ENCODE assay signal across 8 cellular contexts in genomic region chr3:122514123-122515019, GRCh38. TPM values are rescaled to one million over a fixed set of nuclear protein-coding genes. Genes with fewer than 3 reads are reported as not detected.
DNase-seq lines count a peak whose midpoint lies in the region; ATAC-seq and TF ChIP-seq lines count a peak whose summit lies in the region.

KPNA1 (minus strand) TSS chr3:122514939; CDS start chr3:122496565, 18,374 bp downstream.

- H3K27ac ChIP-seq in suprapubic skin: peak within 1 kb of the TSS; percentile 94

- H3K9me3 ChIP-seq in suprapubic skin: no peaks in the 10 kb centered on the region

- peak within 1 kb of the TSS; percentile 90 for H3K4me3 Mint-ChIP-seq in HFFc6
- peak within 1 kb of the TSS; percentile 91 for H3K4me3 Mint-ChIP-seq in activated naive CD4-positive, alpha-beta T cell treated with anti-CD3 and anti-CD28 coated beads, Interleukin-2, amount 50 U/mL, for 24 hours

- peaks cover 15% of the 10 kb centered on the region; the same call in 1 of the 2 replicates for H3K36me3 Mint-ChIP-seq in HFFc6 (ENCODE audit: low read depth)
- H3K36me3 Mint-ChIP-seq in activated naive CD4-positive, alpha-beta T cell treated with anti-CD3 and anti-CD28 coated beads, Interleukin-2, amount 50 U/mL, for 24 hours: peaks cover 8% of the 10 kb centered on the region

- no peaks in the 10 kb centered on the region for H3K27me3 ChIP-seq in suprapubic skin

- no peaks in the 10 kb centered on the region for H3K9me3 Mint-ChIP-seq in HFFc6
- peaks cover 6% of the 10 kb centered on the region for H3K9me3 Mint-ChIP-seq in activated naive CD4-positive, alpha-beta T cell treated with anti-CD3 and anti-CD28 coated beads, Interleukin-2, amount 50 U/mL, for 24 hours

- peak within 1 kb of the TSS; percentile 89 for H3K4me3 ChIP-seq in GM08714 (ENCODE audit: low read length)
- peak within 1 kb of the TSS; percentile 62 for H3K4me3 ChIP-seq in suprapubic skin

- TF ChIP-seq CTCF in HFFc6 (IDR thresholded peaks at IDR 0.05) (no peak), suprapubic skin (IDR thresholded peaks at IDR 0.05) (no peak)

- peaks cover 20% of the 10 kb centered on the region for H3K4me1 ChIP-seq in suprapubic skin

- peak within 1 kb of the TSS; percentile 85 for H3K27ac Mint-ChIP-seq in HFFc6
- H3K27ac Mint-ChIP-seq in activated naive CD4-positive, alpha-beta T cell treated with anti-CD3 and anti-CD28 coated beads, Interleukin-2, amount 50 U/mL, for 24 hours: peak within 1 kb of the TSS; percentile 95

- peak; percentile 42 to 90 for TF ChIP-seq POLR2A in suprapubic skin (IDR thresholded peaks at IDR 0.05)

- no peaks in the 10 kb centered on the region for H3K36me3 ChIP-seq in suprapubic skin

- DNase-seq in HFFc6 (peak; percentile 81), NAMALWA (ENCODE audit: low spot score) (peak; percentile 93), globus pallidus (ENCODE audit: low spot score) (peak; percentile 88), occipital lobe (lab: John Stamatoyannopoulos, UW) (peak; percentile 85), suprapubic skin (ENCODE audit: low spot score in 2 of 2) (peak; percentile 90 to 93)

- no peaks in the 10 kb centered on the region for H3K27me3 Mint-ChIP-seq in HFFc6 (ENCODE audit: insufficient read depth)
- no peaks in the 10 kb centered on the region for H3K27me3 Mint-ChIP-seq in activated naive CD4-positive, alpha-beta T cell treated with anti-CD3 and anti-CD28 coated beads, Interleukin-2, amount 50 U/mL, for 24 hours

- ATAC-seq in SK-N-SH treated with all-trans-retinoic acid at 6 μM for 48 hours: peak; percentile 98

- no peak for TF ChIP-seq EP300 in suprapubic skin (IDR thresholded peaks at IDR 0.05)

- WGBS in suprapubic skin: under 1% methylated on average over 58 of the region's 109 CpGs

- H3K4me1 Mint-ChIP-seq in HFFc6 (ENCODE audit: low read depth): peaks cover 44% of the 10 kb centered on the region
- peaks cover 49% of the 10 kb centered on the region for H3K4me1 Mint-ChIP-seq in activated naive CD4-positive, alpha-beta T cell treated with anti-CD3 and anti-CD28 coated beads, Interleukin-2, amount 50 U/mL, for 24 hours

TF ChIP-seq in SK-N-SH treated with all-trans-retinoic acid at 6 μM for 48 hours, 23 proteins besides CTCF, POLR2A, EP300 and RAD21:
- TF ChIP-seq ZFP3 (CRISPR knock-in tag; IDR thresholded peaks at IDR 0.05) (0 out of 2 replicates have a peak, but pooled peaks have one; percentile 60), PATZ1 (CRISPR knock-in tag; IDR thresholded peaks at IDR 0.05; ENCODE audit: borderline replicate concordance) (no peak), BACH2 (CRISPR knock-in tag; IDR thresholded peaks at IDR 0.05; ENCODE audit: borderline replicate concordance) (no peak), TOX (CRISPR knock-in tag; IDR thresholded peaks at IDR 0.05; ENCODE audit: borderline replicate concordance) (no peak), OSR1 (CRISPR knock-in tag; IDR thresholded peaks at IDR 0.05) (no peak), TSHZ2 (CRISPR knock-in tag; IDR thresholded peaks at IDR 0.05) (peak; percentile 21; the same call in 1 of the 2 replicates), CSDC2 (CRISPR knock-in tag; IDR thresholded peaks at IDR 0.05) (peak; percentile 58; the same call in 1 of the 2 replicates), ESRRG (CRISPR knock-in tag; IDR thresholded peaks at IDR 0.05) (no peak), ZNF70 (CRISPR knock-in tag; IDR thresholded peaks at IDR 0.05) (no peak), GLIS3 (CRISPR knock-in tag; IDR thresholded peaks at IDR 0.05) (0 out of 2 replicates have a peak, but pooled peaks have one; percentile 42)

RNA-seq across cellular contexts. Expression of gene KPNA1, which starts in this region (rescaled TPM):
- total RNA-seq in HFFc6 (2021; fragmentation: NEBNext Ultra II Directional; extraction: Animal tissue kit (Norgen Biotek cat#: 25700)): 100 to 1,000 TPM in 3 of 6 experiments, 10 to 100 TPM in 3; 93.5 to 105 (median 98.1) TPM
- 49.0 TPM for total RNA-seq in occipital lobe
- total RNA-seq in suprapubic skin: 10 to 100 TPM; 25.0 to 49.5 (median 37.0) TPM

Comparison
In these comparisons a context has a peak if more than half of its experiments do, and no peak if none do; other contexts are left out.
1. Peak in every context shown above with its lines: DNase-seq, ATAC-seq, H3K4me3 ChIP-seq and H3K27ac ChIP-seq.